ENCODE assay signal across 20 cellular contexts in genomic region chr6:14023855-14024254, GRCh38.
DNase-seq lines count a peak whose midpoint lies in the region; ATAC-seq lines count a peak whose summit lies in the region.
"Had no signal": no experiment of that assay in that cellular context is flagged by ENCODE, and none has a peak within 500 bp of the region (broad histone marks: within the 10 kb centered on the region; RNA-seq: fewer than 3 reads in every experiment).

No MANE protein-coding gene starts in this region.

- no peak for ATAC-seq in GM18519 (IDR thresholded peaks at IDR 0.05; ENCODE audit: low FRiP score, unreplicated experiment)

- peaks cover 18% of the 10 kb centered on the region for H3K4me1 ChIP-seq in SJSA1 (replicated peaks)

- H3K4me3 ChIP-seq in SJSA1: no peak overlapping the region
- H3K4me3 ChIP-seq: HAP-1, K562 had no signal

- H3K36me3 ChIP-seq in SJSA1: no peaks in the 10 kb centered on the region
- H3K36me3 ChIP-seq: HAP-1 had no signal

- peak; percentile 46 for DNase-seq in ELR (ENCODE audit: low read depth)
- DNase-seq in M059J (ENCODE audit: low read depth): peak; percentile 44
- peak in 1 of 2 experiments; percentile 18 for DNase-seq in SJSA1 (ENCODE audit: low read depth in 1 of 2, low spot score in 2 of 2)
- DNase-seq in kidney tubule cell (ENCODE audit: low spot score): peak; percentile 23
- DNase-seq in globus pallidus (ENCODE audit: low spot score): no peak
- no peak for DNase-seq in stimulated activated CD4-positive, alpha-beta T cell treated with anti-CD3 and anti-CD28 coated beads, Interleukin-12 subunit alpha, Interleukin-12 subunit beta, amount 100 ng/mL, for 4 hours
- no peak for DNase-seq in inferior parietal cortex (ENCODE audit: extremely low spot score)
- DNase-seq: DMS79 treated with DMSO at 0.1 percent for 48 hours, NCI-H1105 treated with DMSO at 0.1 percent for 48 hours, NCI-H2029, NCI-H2171 treated with DMSO at 0.1 percent for 48 hours, NCI-H446, NCI-H526 treated with DMSO at 0.1 percent for 48 hours, OCI-M1, SHP77, SK-N-SH had no signal

- no peaks in the 10 kb centered on the region for H3K27me3 ChIP-seq in SJSA1 (replicated peaks)

- no peaks in the 10 kb centered on the region for H3K9me3 ChIP-seq in SJSA1 (replicated peaks)
- H3K9me3 ChIP-seq: HAP-1, SK-N-SH had no signal

- peak overlapping the region; percentile 37 for H3K27ac ChIP-seq in SJSA1
- H3K27ac ChIP-seq: C4-2B had no signal

Comparison
In these comparisons a context has a peak if more than half of its experiments do, and no peak if none do; other contexts are left out.
1. DNase-seq: peak in ELR (single experiment), M059J (single experiment) and kidney tubule cell (single experiment); none in globus pallidus (single experiment), stimulated activated CD4-positive, alpha-beta T cell treated with anti-CD3 and anti-CD28 coated beads, Interleukin-12 subunit alpha, Interleukin-12 subunit beta, amount 100 ng/mL, for 4 hours (single experiment) and inferior parietal cortex (single experiment).